ENCODE assay signal across 8 cellular contexts in the genomic region with DNA sequence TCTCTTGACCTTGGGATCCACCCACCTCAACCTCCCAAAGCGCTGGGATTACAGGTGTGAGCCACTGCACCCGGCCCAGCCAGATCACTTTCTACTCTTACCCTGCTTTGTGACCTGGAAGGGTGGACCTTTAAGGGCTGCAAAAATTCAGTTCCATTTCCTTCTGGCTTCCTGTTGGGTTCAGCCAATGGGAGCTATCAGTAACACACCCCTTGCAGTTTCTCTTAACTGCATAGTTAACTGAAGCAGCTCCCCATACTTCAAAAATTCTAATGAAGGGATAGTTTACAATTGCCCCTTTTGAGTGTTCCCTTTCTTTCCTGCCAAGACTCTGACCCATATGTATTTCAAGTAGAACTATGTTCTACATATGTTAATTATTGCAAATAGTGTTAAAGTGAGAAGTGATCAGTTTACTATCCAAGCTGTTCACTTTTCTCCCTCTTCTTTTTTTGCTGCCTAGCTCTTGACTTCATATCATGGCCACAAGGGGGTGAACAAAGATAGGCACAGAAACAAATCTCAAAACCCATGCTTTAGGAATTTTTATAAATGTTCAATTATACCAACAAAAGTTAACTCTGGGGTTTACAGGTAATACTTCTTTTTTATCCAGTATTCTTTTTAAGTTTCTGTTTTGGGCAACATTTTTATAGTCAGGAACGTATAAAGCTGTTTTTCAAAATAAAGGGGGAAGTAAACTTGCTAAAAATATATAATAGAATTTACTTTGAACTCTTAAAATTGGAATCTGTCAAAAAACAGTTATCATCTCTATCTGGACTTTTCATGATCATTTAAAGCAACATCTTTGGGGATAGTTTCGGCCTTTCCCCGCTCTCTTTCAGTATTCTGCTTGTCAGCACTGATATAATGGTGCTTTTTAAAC. TPM values are rescaled to one million over a fixed set of nuclear protein-coding genes. Genes with fewer than 3 reads are reported as not detected.
DNase-seq lines count a peak whose midpoint lies in the region; ATAC-seq and TF ChIP-seq lines count a peak whose summit lies in the region.

No MANE protein-coding gene starts in this region.

- DNase-seq in NCI-H2196 treated with DMSO at 0.1 percent for 48 hours (lab: John Stamatoyannopoulos, UW; ENCODE audit: unreplicated experiment), result peak; percentile 1
- DNase-seq in NCI-H2196 (lab: John Stamatoyannopoulos, UW; ENCODE audit: unreplicated experiment), result no peak
- DNase-seq in KBM-7, result peak; percentile 60
- DNase-seq in kidney epithelial cell (ENCODE audit: low read depth), result no peak
- no peak for DNase-seq in cerebellar nuclear complex (lab: John Stamatoyannopoulos, UW)

- H3K27me3 ChIP-seq in kidney epithelial cell (ENCODE audit: control insufficient read depth, insufficient read depth, low read length), result no peaks in the 10 kb centered on the region

- in situ Hi-C loops in KBM-7 (cut with MboI; ENCODE audit: low pct_unique_long_range_greater_than_20kb, low sequenced_read_pairs), result no loop called here

- no peak for ATAC-seq in GM21390 (IDR thresholded peaks at IDR 0.05; ENCODE audit: unreplicated experiment)
- no peak for ATAC-seq in GM19463 (IDR thresholded peaks at IDR 0.05; ENCODE audit: unreplicated experiment)

- no peaks in the 10 kb centered on the region for H3K36me3 ChIP-seq in kidney epithelial cell (ENCODE audit: control insufficient read depth, insufficient read depth, low read length)

- TF ChIP-seq CTCF in WI38 (IDR thresholded peaks at IDR 0.05; ENCODE audit: low read depth, low read length), result peak; percentile 66
- TF ChIP-seq CTCF in kidney epithelial cell (IDR thresholded peaks at IDR 0.05; ENCODE audit: insufficient read depth, low read length, poor library complexity, severe bottlenecking), result peak; percentile 74

- H3K4me3 ChIP-seq in WI38 (ENCODE audit: low read depth, low read length), result no peak overlapping the region
- H3K4me3 ChIP-seq in kidney epithelial cell (ENCODE audit: low read depth, low read length), result no peak overlapping the region

RNA-seq across cellular contexts. Expression of gene PGBD4, which starts 8.1 kb away (rescaled TPM):
- 0.71 and 0.96 TPM in 2 replicates for total RNA-seq in kidney epithelial cell

RNA-seq across cellular contexts. Expression of gene EMC7, which starts 8.4 kb away (rescaled TPM):
- 58.8 and 60.0 TPM in 2 replicates for total RNA-seq in kidney epithelial cell

Comparison
In these comparisons a context has a peak if more than half of its experiments do, and no peak if none do; other contexts are left out.
1. DNase-seq: peak in NCI-H2196 treated with DMSO at 0.1 percent for 48 hours (single experiment) and KBM-7 (single experiment); none in NCI-H2196 (single experiment), kidney epithelial cell (single experiment) and cerebellar nuclear complex (0 of 2).